ENCODE assay signal across 8 cellular contexts in the genomic region with DNA sequence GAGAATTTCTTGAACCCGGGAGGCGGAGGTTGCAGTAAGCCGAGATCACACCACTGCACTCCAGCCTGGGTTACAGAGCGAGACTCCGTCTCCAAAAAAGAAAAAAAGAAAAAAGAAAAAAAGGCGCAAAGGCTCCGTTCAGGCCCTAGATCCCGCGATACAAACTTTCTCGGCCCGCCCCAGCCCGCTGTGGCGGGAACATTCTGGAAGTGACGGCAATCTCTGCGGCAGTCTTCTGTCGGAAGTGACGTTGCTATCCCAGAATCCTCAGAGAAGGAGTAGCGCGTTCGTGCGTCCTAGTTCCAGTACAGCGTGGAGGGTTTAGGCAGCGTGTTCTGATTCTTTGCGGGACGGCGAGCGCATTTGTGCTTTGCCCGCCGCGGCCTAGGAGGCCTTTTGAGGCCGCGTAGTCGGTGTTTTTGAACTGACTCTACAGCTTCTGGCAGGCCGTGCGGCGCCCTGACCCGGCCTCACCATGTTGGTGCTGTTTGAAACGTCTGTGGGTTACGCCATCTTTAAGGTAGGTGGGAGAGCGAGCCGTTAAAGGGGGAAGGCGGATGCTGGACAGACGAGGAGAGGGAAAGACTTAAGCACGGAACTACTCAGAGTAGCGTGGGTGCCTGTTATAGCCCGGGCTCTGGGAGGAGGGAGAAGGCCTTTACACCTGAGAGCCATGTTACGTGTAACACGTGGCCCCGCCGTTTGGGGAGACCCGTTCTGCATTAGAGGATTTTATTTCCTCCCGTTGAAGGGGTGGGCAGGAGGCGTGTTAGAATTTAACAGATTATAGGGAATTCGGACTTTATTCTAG. TPM values are rescaled to one million over a fixed set of nuclear protein-coding genes. Genes with fewer than 3 reads are reported as not detected.
A peak's percentile ranks its signal among the peaks of the same experiment; 100 is the strongest.
DNase-seq lines count a peak whose midpoint lies in the region; ATAC-seq and TF ChIP-seq lines count a peak whose summit lies in the region.

A gene with protein sequence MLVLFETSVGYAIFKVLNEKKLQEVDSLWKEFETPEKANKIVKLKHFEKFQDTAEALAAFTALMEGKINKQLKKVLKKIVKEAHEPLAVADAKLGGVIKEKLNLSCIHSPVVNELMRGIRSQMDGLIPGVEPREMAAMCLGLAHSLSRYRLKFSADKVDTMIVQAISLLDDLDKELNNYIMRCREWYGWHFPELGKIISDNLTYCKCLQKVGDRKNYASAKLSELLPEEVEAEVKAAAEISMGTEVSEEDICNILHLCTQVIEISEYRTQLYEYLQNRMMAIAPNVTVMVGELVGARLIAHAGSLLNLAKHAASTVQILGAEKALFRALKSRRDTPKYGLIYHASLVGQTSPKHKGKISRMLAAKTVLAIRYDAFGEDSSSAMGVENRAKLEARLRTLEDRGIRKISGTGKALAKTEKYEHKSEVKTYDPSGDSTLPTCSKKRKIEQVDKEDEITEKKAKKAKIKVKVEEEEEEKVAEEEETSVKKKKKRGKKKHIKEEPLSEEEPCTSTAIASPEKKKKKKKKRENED (plus strand): TSS at position 297 of the 811 bp plus-strand sequence. CDS start 179 bp downstream, at position 476.

- H3K9me3 Mint-ChIP-seq in IgD-negative memory B cell: no peaks in the 10 kb centered on the region

- H3K27ac Mint-ChIP-seq in IgD-negative memory B cell: peak within 1 kb of the TSS in 1 of 3 donors; percentile 78

- H3K9me3 ChIP-seq in mucosa of descending colon: no peaks in the 10 kb centered on the region

- H3K27ac ChIP-seq in epithelial cell of prostate: peak within 1 kb of the TSS; percentile 91

- no peaks in the 10 kb centered on the region for H3K36me3 ChIP-seq in mucosa of descending colon (ENCODE audit: low read depth)

- peak within 1 kb of the TSS in 1 of 4 donors; percentile 84 for H3K4me3 Mint-ChIP-seq in IgD-negative memory B cell

- H3K4me1 Mint-ChIP-seq in IgD-negative memory B cell: peaks cover 16 to 21% (median 18%) of the 10 kb centered on the region in 3 donors

- H3K36me3 Mint-ChIP-seq in IgD-negative memory B cell: no peaks in the 10 kb centered on the region

- H3K4me3 ChIP-seq in mucosa of descending colon: peak within 1 kb of the TSS; percentile 66

- intact Hi-C loops in mucosa of descending colon (cut with DNase I, micrococcal nuclease): loop anchor here in 1 of 2 donors (10.0 kb wide), 1 partner anchor 109 kb away; a partner anchor contains a TSS

- H3K27me3 Mint-ChIP-seq in IgD-negative memory B cell: no peaks in the 10 kb centered on the region

- DNase-seq in DMS 273 treated with DMSO at 0.1 percent for 48 hours (lab: John Stamatoyannopoulos, UW) (peak; percentile 89), OCI-M2 (lab: John Stamatoyannopoulos, UW; ENCODE audit: unreplicated experiment) (peak; percentile 45), activated T-cell treated with anti-CD3 and anti-CD28 coated beads for 4 hours (peak; percentile 83), epithelial cell of prostate (ENCODE audit: low read depth, low spot score) (peak; percentile 76), mucosa of descending colon (peak; percentile 92 to 96 (median 93))
- peak; percentile 80 for DNase-seq in stimulated activated CD8-positive, alpha-beta memory T cell treated with anti-CD3 and anti-CD28 coated beads, Interleukin-4, amount 100 ng/mL, for 24 hours (ENCODE audit: low read depth)

- ATAC-seq in GM21529 (IDR thresholded peaks at IDR 0.05; ENCODE audit: unreplicated experiment) (peak; percentile 79), mucosa of descending colon (peak; percentile 97)

- no peak for TF ChIP-seq CTCF in mucosa of descending colon (IDR thresholded peaks at IDR 0.05)

- H3K4me1 ChIP-seq in mucosa of descending colon (ENCODE audit: low read depth): peaks cover 24% of the 10 kb centered on the region

RNA-seq across cellular contexts. Expression of the gene that starts here (rescaled TPM):
- polyA plus RNA-seq in IgD-negative memory B cell: 111 TPM
- 10 to 100 TPM; 34.3 to 43.2 (median 38.5) TPM for total RNA-seq in mucosa of descending colon

Comparison
In these comparisons a context has a peak if more than half of its experiments do, and no peak if none do; other contexts are left out.
1. Peak in every context shown above with its lines: DNase-seq, ATAC-seq, H3K4me3 ChIP-seq and H3K27ac ChIP-seq.